Comparison of ENCODE assay signal across 1 cellular context in genomic region chr11:46304036-46304435, GRCh38. TPM values are rescaled to one million over a fixed set of nuclear protein-coding genes. Genes with fewer than 3 reads are reported as not detected.
"Had no signal": no experiment of that assay in that cellular context is flagged by ENCODE, and none has a peak within 500 bp of the region (broad histone marks: within the 10 kb centered on the region; RNA-seq: fewer than 3 reads in every experiment).

No MANE protein-coding gene starts in this region.

RNA-seq across cellular contexts. Expression of gene CREB3L1, which starts 26.6 kb away (rescaled TPM):
- polyA plus RNA-seq: IgD-negative memory B cell had no signal
